ENCODE assay signal across 41 cellular contexts in genomic region chr3:169195672-169196071, GRCh38.
"Had no signal": no experiment of that assay in that cellular context is flagged by ENCODE, and none has a peak within 500 bp of the region (broad histone marks: within the 10 kb centered on the region; RNA-seq: fewer than 3 reads in every experiment).

No MANE protein-coding gene starts in this region.

- H3K27ac Mint-ChIP-seq: activated B cell treated with CpG ODN at 0.5 μM for 24 hours; activated CD4-positive, alpha-beta memory T cell treated with anti-CD3 and anti-CD28 coated beads for 36 hours; activated CD4-positive, alpha-beta T cell treated with anti-CD3 and anti-CD28 coated beads, Interleukin-2, amount 10 ng/mL, durations not matched to agents 24 days and 14 days; activated CD8-positive, alpha-beta T cell treated with anti-CD3 and anti-CD28 coated beads for 36 hours; activated naive CD4-positive, alpha-beta T cell treated with anti-CD3 and anti-CD28 coated beads for 36 hours; activated naive CD4-positive, alpha-beta T cell treated with anti-CD3 and anti-CD28 coated beads, Interleukin-2, amount 50 U/mL, for 72 hours; activated naive CD8-positive, alpha-beta T cell treated with anti-CD3 and anti-CD28 coated beads for 36 hours; activated T-cell treated with anti-CD3 and anti-CD28 coated beads, Interleukin-2, amount 50 U/mL, for 72 hours; activated T-helper 1 cell treated with anti-CD3 and anti-CD28 coated beads, Interleukin-12 subunit alpha, Interleukin-12 subunit beta, Interleukin-2, Interleukin-4 antibody, amounts not matched to agents 30 ng/mL and 10 ng/mL and 1 ng/mL, durations not matched to agents 14 hours and 24 hours and 36 hours; activated T-helper 17 cell treated with anti-CD3 and anti-CD28 coated beads, Interleukin-2, amount 50 U/mL, for 72 hours; T-helper 1 cell treated with Interleukin-12 subunit alpha and Interleukin-12 subunit beta and Interleukin-4 antibody, amounts not matched to agents 30 μg/mL and 1 μg/mL, for 36 hours; T-helper 2 cell treated with Interferon-gamma antibody and Interleukin-4, amounts not matched to agents 5 μg/mL and 100 μg/mL, for 36 hours had no signal

- H3K27ac ChIP-seq: adrenal gland, body of pancreas, brain microvascular endothelial cell, breast epithelium, cardiac muscle cell, VCaP had no signal

- H3K27me3 ChIP-seq: adrenal gland, body of pancreas, brain microvascular endothelial cell, breast epithelium, cardiac muscle cell had no signal

- H3K4me3 ChIP-seq: adrenal gland, body of pancreas, breast epithelium, cardiac muscle cell had no signal

- DNase-seq: activated B cell treated with CpG ODN at 0.5 μM for 24 hours; activated CD4-positive, alpha-beta memory T cell treated with anti-CD3 and anti-CD28 coated beads for 36 hours; activated CD4-positive, alpha-beta T cell treated with anti-CD3 and anti-CD28 coated beads for 1 hour; activated CD4-positive, alpha-beta T cell treated with anti-CD3 and anti-CD28 coated beads for 4 hours; activated CD4-positive, alpha-beta T cell treated with anti-CD3 and anti-CD28 coated beads, Interleukin-2, amount 10 ng/mL, durations not matched to agents 24 days and 14 days; activated CD4-positive, alpha-beta T cell treated with anti-CD3 and anti-CD28 coated beads, Interleukin-2, amount 50 U/mL, for 1 hour; activated CD4-positive, alpha-beta T cell treated with anti-CD3 and anti-CD28 coated beads, Interleukin-2, amount 50 U/mL, for 4 hours; activated CD8-positive, alpha-beta memory T cell treated with anti-CD3 and anti-CD28 coated beads, Interleukin-2, amount 50 U/mL, for 4 hours; activated CD8-positive, alpha-beta T cell treated with anti-CD3 and anti-CD28 coated beads for 36 hours; activated effector memory CD4-positive, alpha-beta T cell treated with anti-CD3 and anti-CD28 coated beads, Interleukin-2, amount 50 U/mL, for 16 hours; activated gamma-delta T cell treated with Interleukin-2 at 50 U/mL for 16 hours; activated naive CD4-positive, alpha-beta T cell; activated naive CD4-positive, alpha-beta T cell treated with anti-CD3 and anti-CD28 coated beads for 36 hours; activated naive CD4-positive, alpha-beta T cell treated with anti-CD3 and anti-CD28 coated beads, Interleukin-2, amount 50 U/mL, for 16 hours; activated naive CD8-positive, alpha-beta T cell treated with anti-CD3 and anti-CD28 coated beads for 36 hours; activated T-cell treated with anti-CD3 and anti-CD28 coated beads for 4 hours; activated T-cell treated with anti-CD3 and anti-CD28 coated beads, Interleukin-2, amount 50 U/mL, for 1 hour; activated T-cell treated with anti-CD3 and anti-CD28 coated beads, Interleukin-2, amount 50 U/mL, for 4 hours; activated T-cell treated with anti-CD3 and anti-CD28 coated beads, Interleukin-2, amount 50 U/mL, for 72 hours; adrenal gland; amniotic stem cell; aorta; body of pancreas; brain microvascular endothelial cell; caudate nucleus; cerebellar nuclear complex; T-helper 1 cell; T-helper 2 cell; T-helper 9 cell had no signal

- ATAC-seq: activated CD4-positive, CD25-positive, alpha-beta regulatory T cell treated with anti-CD3 and anti-CD28 coated beads, Interleukin-2, amount 50 U/mL, for 24 hours; activated CD8-positive, alpha-beta T cell treated with anti-CD3 and anti-CD28 coated beads for 36 hours; activated naive CD4-positive, alpha-beta T cell treated with anti-CD3 and anti-CD28 coated beads, Interleukin-2, amount 50 U/mL, for 72 hours; activated T-cell treated with anti-CD3 and anti-CD28 coated beads, Interleukin-2, amount 50 U/mL, for 4 hours; activated T-cell treated with anti-CD3 and anti-CD28 coated beads, Interleukin-2, amount 50 U/mL, for 72 hours; activated T-helper 17 cell treated with anti-CD3 and anti-CD28 coated beads, Interleukin-2, amount 50 U/mL, for 72 hours; body of pancreas had no signal

- H3K9me3 ChIP-seq: adrenal gland, body of pancreas, breast epithelium had no signal

- H3K4me3 Mint-ChIP-seq: activated B cell treated with CpG ODN at 0.5 μM for 24 hours; activated CD4-positive, alpha-beta memory T cell treated with anti-CD3 and anti-CD28 coated beads for 36 hours; activated CD4-positive, alpha-beta T cell treated with anti-CD3 and anti-CD28 coated beads, Interleukin-2, amount 10 ng/mL, durations not matched to agents 24 days and 14 days; activated CD8-positive, alpha-beta T cell treated with anti-CD3 and anti-CD28 coated beads for 36 hours; activated naive CD4-positive, alpha-beta T cell treated with anti-CD3 and anti-CD28 coated beads for 36 hours; activated naive CD8-positive, alpha-beta T cell treated with anti-CD3 and anti-CD28 coated beads for 36 hours; activated T-cell treated with anti-CD3 and anti-CD28 coated beads, Interleukin-2, amount 50 U/mL, for 4 hours; activated T-cell treated with anti-CD3 and anti-CD28 coated beads, Interleukin-2, amount 50 U/mL, for 72 hours; activated T-helper 1 cell treated with anti-CD3 and anti-CD28 coated beads, Interleukin-12 subunit alpha, Interleukin-12 subunit beta, Interleukin-2, Interleukin-4 antibody, amounts not matched to agents 30 ng/mL and 10 ng/mL and 1 ng/mL, durations not matched to agents 14 hours and 24 hours and 36 hours; activated T-helper 17 cell treated with anti-CD3 and anti-CD28 coated beads, Interleukin-2, amount 50 U/mL, for 72 hours; central memory CD8-positive, alpha-beta T cell; T-helper 1 cell treated with Interleukin-12 subunit alpha and Interleukin-12 subunit beta and Interleukin-4 antibody, amounts not matched to agents 30 μg/mL and 1 μg/mL, for 36 hours; T-helper 2 cell treated with Interferon-gamma antibody and Interleukin-4, amounts not matched to agents 5 μg/mL and 100 μg/mL, for 36 hours had no signal

- H3K36me3 Mint-ChIP-seq: activated CD4-positive, alpha-beta memory T cell treated with anti-CD3 and anti-CD28 coated beads for 36 hours; activated naive CD4-positive, alpha-beta T cell treated with anti-CD3 and anti-CD28 coated beads, Interleukin-2, amount 50 U/mL, for 72 hours; activated naive CD8-positive, alpha-beta T cell treated with anti-CD3 and anti-CD28 coated beads for 36 hours had no signal

- H3K4me1 Mint-ChIP-seq: activated B cell treated with CpG ODN at 0.5 μM for 24 hours; activated CD4-positive, alpha-beta T cell treated with anti-CD3 and anti-CD28 coated beads, Interleukin-2, amount 10 ng/mL, durations not matched to agents 24 days and 14 days; activated naive CD8-positive, alpha-beta T cell treated with anti-CD3 and anti-CD28 coated beads for 36 hours; activated T-helper 17 cell treated with anti-CD3 and anti-CD28 coated beads, Interleukin-2, amount 50 U/mL, for 72 hours; central memory CD8-positive, alpha-beta T cell had no signal

- H3K27me3 Mint-ChIP-seq: activated B cell treated with CpG ODN at 0.5 μM for 24 hours; activated CD4-positive, alpha-beta memory T cell treated with anti-CD3 and anti-CD28 coated beads for 36 hours; activated CD4-positive, alpha-beta T cell treated with anti-CD3 and anti-CD28 coated beads, Interleukin-2, amount 10 ng/mL, durations not matched to agents 24 days and 14 days; central memory CD8-positive, alpha-beta T cell had no signal

- FAIRE-seq: astrocyte, TTC549 had no signal

- H3K9me3 Mint-ChIP-seq: activated T-helper 17 cell treated with anti-CD3 and anti-CD28 coated beads, Interleukin-2, amount 50 U/mL, for 72 hours had no signal

- H3K36me3 ChIP-seq: adrenal gland, brain microvascular endothelial cell, breast epithelium, cardiac muscle cell had no signal

- H3K4me1 ChIP-seq: adrenal gland, body of pancreas, breast epithelium had no signal
